ENCODE assay signal across 8 cellular contexts in the genomic region with DNA sequence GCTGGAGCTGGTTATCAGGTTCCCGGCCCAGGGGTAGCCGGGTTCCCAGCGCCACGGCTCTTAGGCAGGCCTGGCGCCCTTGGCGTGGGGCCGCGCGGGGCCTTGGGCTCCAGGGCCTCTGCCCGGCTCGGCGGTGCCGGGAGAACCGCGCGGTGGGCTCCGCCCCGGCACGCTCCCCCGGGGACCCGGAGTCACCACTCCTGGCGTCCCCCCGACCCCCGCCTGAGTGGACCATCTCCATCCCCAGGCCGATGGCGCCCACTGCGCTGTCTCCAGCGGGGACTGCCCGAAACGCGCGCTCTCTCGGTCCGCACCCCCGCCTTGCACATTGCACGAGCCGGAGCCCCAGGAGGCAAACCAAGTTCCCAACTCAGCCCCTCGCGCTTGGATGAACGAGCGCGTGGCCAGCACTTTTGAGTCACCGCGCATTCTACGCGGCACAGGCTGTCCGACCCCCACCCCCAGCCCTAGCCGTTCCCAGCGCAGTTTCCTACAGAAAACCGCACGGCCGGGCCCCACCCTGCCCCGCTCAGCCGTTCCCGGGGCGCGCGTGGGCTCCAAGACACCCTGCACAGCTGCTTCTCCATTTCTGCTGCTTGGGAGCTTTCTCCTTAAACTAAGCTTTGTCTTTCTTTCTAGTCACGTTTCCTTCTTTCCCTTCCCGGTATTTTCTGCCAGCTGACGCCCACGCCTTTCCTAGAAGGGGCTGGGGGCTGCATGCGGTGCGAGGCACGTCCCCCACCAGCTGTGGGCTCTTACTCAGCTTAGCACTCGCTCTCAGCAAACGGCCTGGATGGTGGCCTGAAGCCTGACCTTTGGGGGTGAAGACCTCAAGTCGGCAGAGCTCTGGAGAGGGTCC.
DNase-seq lines count a peak whose midpoint lies in the region; ATAC-seq and TF ChIP-seq lines count a peak whose summit lies in the region.

No MANE protein-coding gene starts in this region.

- peak overlapping the region; percentile 85 to 93 for H3K27ac ChIP-seq in coronary artery

- peaks cover 2% of the 10 kb centered on the region for H3K36me3 Mint-ChIP-seq in T-helper 2 cell treated with Interferon-gamma antibody and Interleukin-4, amounts not matched to agents 5 μg/mL and 100 μg/mL, for 36 hours (ENCODE audit: low read depth)
- peaks cover 2% of the 10 kb centered on the region for H3K36me3 Mint-ChIP-seq in memory B cell
- peaks cover 3% of the 10 kb centered on the region for H3K36me3 Mint-ChIP-seq in stimulated activated memory B cell treated with anti-CD40 and anti-IgM and Interleukin-4, amounts not matched to agents 10 μg/mL and 1 μg/mL and 100 μg/mL, for 72 hours

- DNase-seq in AG20443 (ENCODE audit: low spot score) (peak; percentile 75), coronary artery (ENCODE audit: low spot score) (no peak), memory B cell (ENCODE audit: low spot score in 2 of 2) (peak in 1 of 2 donors; percentile 20), NCI-H2196 treated with DMSO at 0.1 percent for 48 hours (lab: John Stamatoyannopoulos, UW; ENCODE audit: unreplicated experiment) (no peak)
- no peak for DNase-seq in T-helper 2 cell treated with Interferon-gamma antibody and Interleukin-4, amounts not matched to agents 5 μg/mL and 100 μg/mL, for 36 hours (ENCODE audit: low spot score)

- H3K4me3 Mint-ChIP-seq in T-helper 2 cell treated with Interferon-gamma antibody and Interleukin-4, amounts not matched to agents 5 μg/mL and 100 μg/mL, for 36 hours = peak overlapping the region; percentile 96
- H3K4me3 Mint-ChIP-seq in memory B cell = peak overlapping the region; percentile 93
- peak overlapping the region; percentile 93 for H3K4me3 Mint-ChIP-seq in stimulated activated memory B cell treated with anti-CD40 and anti-IgM and Interleukin-4, amounts not matched to agents 10 μg/mL and 1 μg/mL and 100 μg/mL, for 72 hours

- TF ChIP-seq CTCF in coronary artery (IDR thresholded peaks at IDR 0.05) = no peak

- H3K4me1 Mint-ChIP-seq in T-helper 2 cell treated with Interferon-gamma antibody and Interleukin-4, amounts not matched to agents 5 μg/mL and 100 μg/mL, for 36 hours (ENCODE audit: low read depth) = peaks cover 12% of the 10 kb centered on the region
- H3K4me1 Mint-ChIP-seq in memory B cell = peaks cover 18% of the 10 kb centered on the region
- H3K4me1 Mint-ChIP-seq in stimulated activated memory B cell treated with anti-CD40 and anti-IgM and Interleukin-4, amounts not matched to agents 10 μg/mL and 1 μg/mL and 100 μg/mL, for 72 hours = peaks cover 33% of the 10 kb centered on the region

- TF ChIP-seq POLR2A in GM19193 (IDR thresholded peaks at IDR 0.05; ENCODE audit: extremely low read depth, insufficient read depth, insufficient read length) = peak; percentile 73

- peak overlapping the region; percentile 92 for H3K27ac Mint-ChIP-seq in T-helper 2 cell treated with Interferon-gamma antibody and Interleukin-4, amounts not matched to agents 5 μg/mL and 100 μg/mL, for 36 hours
- H3K27ac Mint-ChIP-seq in memory B cell = peak overlapping the region; percentile 55
- H3K27ac Mint-ChIP-seq in stimulated activated memory B cell treated with anti-CD40 and anti-IgM and Interleukin-4, amounts not matched to agents 10 μg/mL and 1 μg/mL and 100 μg/mL, for 72 hours = peak overlapping the region; percentile 86

- H3K4me3 ChIP-seq in coronary artery = peak overlapping the region; percentile 90

- no peaks in the 10 kb centered on the region for H3K9me3 Mint-ChIP-seq in T-helper 2 cell treated with Interferon-gamma antibody and Interleukin-4, amounts not matched to agents 5 μg/mL and 100 μg/mL, for 36 hours
- no peaks in the 10 kb centered on the region for H3K9me3 Mint-ChIP-seq in memory B cell
- no peaks in the 10 kb centered on the region for H3K9me3 Mint-ChIP-seq in stimulated activated memory B cell treated with anti-CD40 and anti-IgM and Interleukin-4, amounts not matched to agents 10 μg/mL and 1 μg/mL and 100 μg/mL, for 72 hours

- ATAC-seq in HG03521 (IDR thresholded peaks at IDR 0.05; ENCODE audit: unreplicated experiment) (peak; percentile 35), memory B cell (ENCODE audit: low read depth) (peak; percentile 48)
- peak; percentile 61 for ATAC-seq in stimulated activated memory B cell treated with anti-CD40 and anti-IgM and Interleukin-4, amounts not matched to agents 10 μg/mL and 1 μg/mL and 100 μg/mL, for 72 hours

- no peaks in the 10 kb centered on the region for H3K27me3 Mint-ChIP-seq in T-helper 2 cell treated with Interferon-gamma antibody and Interleukin-4, amounts not matched to agents 5 μg/mL and 100 μg/mL, for 36 hours (ENCODE audit: low read depth)
- H3K27me3 Mint-ChIP-seq in memory B cell = no peaks in the 10 kb centered on the region
- H3K27me3 Mint-ChIP-seq in stimulated activated memory B cell treated with anti-CD40 and anti-IgM and Interleukin-4, amounts not matched to agents 10 μg/mL and 1 μg/mL and 100 μg/mL, for 72 hours = no peaks in the 10 kb centered on the region
